Comparison of ENCODE assay signal across 15 cellular contexts in the genomic region with DNA sequence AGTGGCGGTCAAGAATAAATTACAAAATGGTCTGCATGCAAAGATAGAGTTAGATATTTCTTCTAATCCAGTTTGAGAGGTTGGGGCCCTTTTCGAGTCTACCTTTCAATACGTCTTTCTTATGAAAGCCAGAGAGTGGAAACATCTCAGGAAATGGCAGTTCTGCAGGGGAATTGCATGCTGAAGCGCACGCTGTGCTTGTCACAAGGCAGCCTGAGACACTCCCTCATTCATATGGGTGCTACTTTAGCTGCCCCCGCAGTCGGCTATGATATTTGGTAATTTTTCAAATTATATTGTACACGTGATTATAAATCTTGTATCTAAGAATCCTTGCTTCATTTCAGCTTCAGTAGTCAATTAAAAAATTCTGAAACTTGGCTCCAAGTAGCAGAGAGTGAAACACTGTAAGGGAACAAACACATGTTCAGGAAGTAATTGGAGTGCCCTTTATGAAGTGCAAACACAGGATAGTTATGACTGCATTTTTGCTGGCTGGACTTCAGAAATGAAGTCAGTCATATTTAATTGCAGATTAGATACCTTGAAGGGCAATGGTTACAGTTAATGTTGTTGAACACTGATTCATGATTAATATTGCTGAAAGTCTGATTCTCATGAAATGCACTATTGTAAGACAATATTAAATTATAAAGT.
A peak's percentile ranks its signal among the peaks of the same experiment; 100 is the strongest.
DNase-seq lines count a peak whose midpoint lies in the region; ATAC-seq and TF ChIP-seq lines count a peak whose summit lies in the region.
"Had no signal": no experiment of that assay in that cellular context is flagged by ENCODE, and none has a peak within 500 bp of the region (broad histone marks: within the 10 kb centered on the region; RNA-seq: fewer than 3 reads in every experiment).

No MANE protein-coding gene starts in this region.

- CTCF ChIA-PET in mammary epithelial cell (lab: Charles Lee; ENCODE audit: low non-redundant PET) (no interaction called here), PC-3 (lab: Charles Lee) (no interaction called here)

- peak; percentile 10 to 37 for DNase-seq in T47D (ENCODE audit: low read depth in 1 of 2, low spot score in 1 of 2)
- DNase-seq in mammary epithelial cell = no peak
- DNase-seq in PC-3 = peak; percentile 78
- no peak for DNase-seq in left ventricle myocardium superior
- DNase-seq in transverse colon = peak; percentile 27
- no peak for DNase-seq in NCI-H526 (lab: John Stamatoyannopoulos, UW)
- no peak for DNase-seq in SKM-1 treated with dmso at 0.1 percent for 144 hours (lab: John Stamatoyannopoulos, UW; ENCODE audit: unreplicated experiment)
- DNase-seq in NK-92 treated with Interleukin-12 subunit alpha and Interleukin-12 subunit beta, amount 100 ng/mL, for 24 hours (lab: John Stamatoyannopoulos, UW) = no peak
- DNase-seq: activated CD4-positive, alpha-beta T cell treated with anti-CD3 and anti-CD28 coated beads, Interleukin-2, amount 50 U/mL, for 48 hours; NCI-H345; stimulated activated CD8-positive, alpha-beta memory T cell treated with anti-CD3 and anti-CD28 coated beads, Interleukin-4, amount 100 ng/mL, for 48 hours; T1000; uterus had no signal

- H3K9me2 ChIP-seq in PC-3 (replicated peaks; ENCODE audit: low read length) = no peaks in the 10 kb centered on the region

- ATAC-seq in PC-3 (peak; percentile 86), left ventricle myocardium superior (peak; percentile 74)
- ATAC-seq: K562 had no signal

- TF ChIP-seq CTCF in mammary epithelial cell (conservative IDR thresholded peaks at IDR 0.05 in 1 of 2, IDR thresholded peaks at IDR 0.05 in 1 of 2; ENCODE audit: extremely low read depth in 1 of 2, insufficient read depth in 1 of 2, low read depth in 1 of 2, low read length in 2 of 2) (no peak), PC-3 (conservative IDR thresholded peaks at IDR 0.05; ENCODE audit: low read depth, low read length) (no peak), transverse colon (IDR thresholded peaks at IDR 0.05) (no peak)

- H3K4me2 ChIP-seq in mammary epithelial cell (ENCODE audit: insufficient read depth, low read depth, low read length) (no peak overlapping the region), PC-3 (ENCODE audit: low read length) (peak overlapping the region; percentile 56)
- H3K4me2 ChIP-seq: hepatocyte had no signal

- no peaks in the 10 kb centered on the region for H3F3A ChIP-seq in PC-3 (ENCODE audit: low read length, unreplicated experiment)

- H3K4me3 ChIP-seq in mammary epithelial cell (replicated peaks in 1 of 3; ENCODE audit: insufficient read depth in 1 of 3, low read depth in 2 of 3, low read length in 3 of 3) = no peak overlapping the region
- H3K4me3 ChIP-seq in PC-3 (ENCODE audit: low read length) = peak overlapping the region; percentile 15; the same call in 1 of the 2 replicates
- H3K4me3 ChIP-seq in transverse colon = no peak overlapping the region
- H3K4me3 ChIP-seq: hepatocyte, K562, uterus had no signal

- H3K27ac ChIP-seq in mammary epithelial cell (ENCODE audit: insufficient read depth, low read depth, low read length) (no peak overlapping the region), PC-3 (ENCODE audit: low read length) (peak overlapping the region; percentile 81), transverse colon (peak overlapping the region; percentile 49 to 64 (median 62))
- H3K27ac ChIP-seq: hepatocyte, uterus had no signal

- in situ Hi-C loops in T47D (cut with HindIII; ENCODE audit: low pct_unique_long_range_greater_than_20kb, low sequenced_read_pairs) = no loop called here
- in situ Hi-C loops in mammary epithelial cell (cut with MboI; ENCODE audit: low sequenced_read_pairs in 2 of 2) = no loop called here
- in situ Hi-C loops in transverse colon (cut with MboI; ENCODE audit: low pct_ligation_motif_present in 1 of 4, low pct_unique_long_range_greater_than_20kb in 1 of 4, low sequenced_read_pairs in 3 of 4) = no loop called here

- H2AFZ ChIP-seq in mammary epithelial cell (ENCODE audit: low read depth, low read length) (no peak overlapping the region), PC-3 (ENCODE audit: low read length) (no peak overlapping the region)
- H2AFZ ChIP-seq: hepatocyte had no signal

- H3K9me3 ChIP-seq in mammary epithelial cell (replicated peaks; ENCODE audit: insufficient read depth, low read length) = no peaks in the 10 kb centered on the region
- H3K9me3 ChIP-seq in PC-3 (ENCODE audit: low read length) = no peaks in the 10 kb centered on the region
- H3K9me3 ChIP-seq in transverse colon = no peaks in the 10 kb centered on the region
- H3K9me3 ChIP-seq: uterus had no signal

- BruUV-seq in mammary epithelial cell (replicated peaks; lab: Mats Ljungman, UMichigan) (no TSS peak), PC-3 (replicated peaks; lab: Mats Ljungman, UMichigan) (no TSS peak)

- H3K79me2 ChIP-seq in mammary epithelial cell (ENCODE audit: insufficient read depth, low read length) (no peaks in the 10 kb centered on the region), PC-3 (ENCODE audit: low read length) (no peaks in the 10 kb centered on the region)
- H3K79me2 ChIP-seq: hepatocyte had no signal

- no peaks in the 10 kb centered on the region for H3K36me3 ChIP-seq in mammary epithelial cell (ENCODE audit: insufficient read depth, low read length)
- no peaks in the 10 kb centered on the region for H3K36me3 ChIP-seq in PC-3 (ENCODE audit: low read depth, low read length)
- H3K36me3 ChIP-seq in transverse colon = no peaks in the 10 kb centered on the region
- H3K36me3 ChIP-seq: uterus had no signal

- H3K27me3 ChIP-seq in mammary epithelial cell (ENCODE audit: insufficient read depth, low read length) (no peaks in the 10 kb centered on the region), PC-3 (ENCODE audit: low read length) (no peaks in the 10 kb centered on the region), transverse colon (no peaks in the 10 kb centered on the region)
- H3K27me3 ChIP-seq: hepatocyte, uterus had no signal

- WGBS in mammary epithelial cell (ENCODE audit: low coverage, missing lambda C conversion rate) = 89% methylated on average over 8 of the region's 8 CpGs
- WGBS in transverse colon (ENCODE audit: low coverage in 1 of 2), 2 donors = 46 to 59% methylated on average over 8 of the region's 8 CpGs

- no peak for TF ChIP-seq EP300 in transverse colon (IDR thresholded peaks at IDR 0.05; ENCODE audit: low read depth)

- dilution Hi-C loops in mammary epithelial cell (cut with HindIII; ENCODE audit: low sequenced_read_pairs) = no loop called here

- TF ChIP-seq POLR2A in transverse colon (IDR thresholded peaks at IDR 0.05) = no peak

- POLR2A ChIA-PET in PC-3 (lab: Charles Lee; ENCODE audit: unreplicated experiment) = interaction anchor here (0.6 kb wide), 1 partner anchor 19 kb away, joined by 5 read pairs; no protein-coding TSS in a partner anchor

- intact Hi-C loops in mammary epithelial cell (cut with micrococcal nuclease) (no loop called here), PC-3 (cut with micrococcal nuclease) (loop anchor here (1.0 kb wide), 1 partner anchor 20 kb away; no protein-coding TSS in a partner anchor), left ventricle myocardium superior (cut with micrococcal nuclease) (no loop called here), transverse colon (cut with DNase I; ENCODE audit: low total_unique reads) (no loop called here)

- H3K4me1 ChIP-seq in mammary epithelial cell (ENCODE audit: insufficient read depth, low read length) (no peaks in the 10 kb centered on the region), PC-3 (ENCODE audit: insufficient read depth, low read length) (peaks cover 34% of the 10 kb centered on the region), transverse colon (peaks cover 0 to 31% (median 14%) of the 10 kb centered on the region in 4 donors)
- H3K4me1 ChIP-seq: uterus had no signal

- H4K20me1 ChIP-seq in mammary epithelial cell (ENCODE audit: insufficient read depth, low read length) (no peaks in the 10 kb centered on the region), PC-3 (ENCODE audit: low read length) (no peaks in the 10 kb centered on the region)

- H3K9ac ChIP-seq in mammary epithelial cell (ENCODE audit: insufficient read depth, low read length) (no peak overlapping the region), PC-3 (ENCODE audit: low read length) (peak overlapping the region; percentile 49)

Comparison
In these comparisons a context has a peak if more than half of its experiments do, and no peak if none do; other contexts are left out.
1. DNase-seq: peak in T47D (2 of 2), PC-3 (single experiment) and transverse colon (single experiment); none in mammary epithelial cell (single experiment), left ventricle myocardium superior (single experiment), NCI-H526 (0 of 2), SKM-1 treated with dmso at 0.1 percent for 144 hours (single experiment) and NK-92 treated with Interleukin-12 subunit alpha and Interleukin-12 subunit beta, amount 100 ng/mL, for 24 hours (single experiment).